ENCODE assay signal across 8 cellular contexts in genomic region chr12:47903151-47903611, GRCh38. TPM values are rescaled to one million over a fixed set of nuclear protein-coding genes. Genes with fewer than 3 reads are reported as not detected.
A peak's percentile ranks its signal among the peaks of the same experiment; 100 is the strongest.
DNase-seq lines count a peak whose midpoint lies in the region; ATAC-seq, FAIRE-seq and TF ChIP-seq lines count a peak whose summit lies in the region.

No MANE protein-coding gene starts in this region.

- no peak for TF ChIP-seq RAD21 in K562 (CRISPR knock-in tag; conservative IDR thresholded peaks at IDR 0.05 in 1 of 2, IDR thresholded peaks at IDR 0.05 in 1 of 2)

- CTCF ChIA-PET in K562 (lab: Yijun Ruan, JAX; ENCODE audit: low intra/inter-chr PET ratio), result no interaction called here

- H3K79me2 ChIP-seq in K562 (ENCODE audit: control insufficient read depth, insufficient read depth, low read length) (no peaks in the 10 kb centered on the region), parathyroid adenoma (peaks cover 64% of the 10 kb centered on the region)

- ATAC-seq in K562 (no peak), GM18511 (IDR thresholded peaks at IDR 0.05; ENCODE audit: unreplicated experiment) (no peak)

- no peak overlapping the region for H2AFZ ChIP-seq in K562 (ENCODE audit: low read depth, low read length)
- H2AFZ ChIP-seq in parathyroid adenoma, result no peak overlapping the region

- H3K4me3 ChIP-seq in K562, result no peak overlapping the region
- H3K4me3 ChIP-seq in parathyroid adenoma (ENCODE audit: low read depth, low read length), result peak overlapping the region; percentile 88

- H3K4me2 ChIP-seq in K562 (ENCODE audit: insufficient read depth, low read length), result no peak overlapping the region
- H3K4me2 ChIP-seq in parathyroid adenoma (ENCODE audit: low read length), result peak overlapping the region; percentile 92

- H3K9me1 ChIP-seq in K562 (ENCODE audit: control insufficient read depth, insufficient read depth, low read length), result no peaks in the 10 kb centered on the region

- H3K4me1 Mint-ChIP-seq in nephron progenitor cell, result peaks cover 14% of the 10 kb centered on the region

- TF ChIP-seq POLR2A in K562 (conservative IDR thresholded peaks at IDR 0.05), result no peak

- H3K27me3 Mint-ChIP-seq in nephron progenitor cell (ENCODE audit: low read depth, poor library complexity), result peaks cover 92% of the 10 kb centered on the region

- H3K9me3 ChIP-seq in K562 (replicated peaks; ENCODE audit: control insufficient read depth, insufficient read depth, low read depth, low read length) (no peaks in the 10 kb centered on the region), parathyroid adenoma (ENCODE audit: control insufficient read depth, low read length) (no peaks in the 10 kb centered on the region)

- intact Hi-C loops in K562 (cut with micrococcal nuclease), result no loop called here

- no peak overlapping the region for H3K27ac Mint-ChIP-seq in nephron progenitor cell

- no peak overlapping the region for H3K4me3 Mint-ChIP-seq in nephron progenitor cell

- H3K27me3 ChIP-seq in K562 (ENCODE audit: control insufficient read depth in 2 of 2, insufficient read depth in 2 of 2, low read length in 2 of 2) (peaks cover 24 to 32% of the 10 kb centered on the region in 2 experiments), parathyroid adenoma (ENCODE audit: control insufficient read depth, insufficient read depth, low read length) (no peaks in the 10 kb centered on the region)

- POLR2A ChIA-PET in K562 (lab: Yijun Ruan, JAX), result interaction anchor here (0.9 to 1.2 kb wide), 2 partner anchors 15 to 46 kb away, joined by 3 read pairs; no protein-coding TSS in a partner anchor

- TF ChIP-seq CTCF in K562 (IDR thresholded peaks at IDR 0.05 in 2 of 3, conservative IDR thresholded peaks at IDR 0.05 in 1 of 3; ENCODE audit: insufficient read depth in 2 of 3, low read depth in 1 of 3, low read length in 3 of 3) (no peak), parathyroid adenoma (IDR thresholded peaks at IDR 0.05) (no peak), nephron progenitor cell (IDR thresholded peaks at IDR 0.05) (no peak)

- H3K36me3 ChIP-seq in K562 (ENCODE audit: control insufficient read depth, insufficient read depth, low read length) (no peaks in the 10 kb centered on the region), parathyroid adenoma (ENCODE audit: control insufficient read depth, insufficient read depth, low read length) (no peaks in the 10 kb centered on the region)

- H3K9me3 Mint-ChIP-seq in nephron progenitor cell, result peaks cover 3% of the 10 kb centered on the region

- in situ Hi-C loops in KBM-7 (cut with MboI; ENCODE audit: low pct_unique_long_range_greater_than_20kb, low sequenced_read_pairs), result no loop called here
- in situ Hi-C loops in K562 (cut with MboI), result no loop called here

- 17% methylated on average over 3 of the region's 3 CpGs for WGBS in K562 (ENCODE audit: insufficient coverage, low coverage, missing lambda C conversion rate)

- H3K9ac ChIP-seq in K562 (ENCODE audit: insufficient read depth in 1 of 2, low read depth in 2 of 2, low read length in 2 of 2), result no peak overlapping the region
- peak overlapping the region; percentile 38 for H3K9ac ChIP-seq in parathyroid adenoma

- H4K20me1 ChIP-seq in K562 (replicated peaks; ENCODE audit: control insufficient read depth, insufficient read depth, low read length), result peaks cover 7% of the 10 kb centered on the region; the same call in 1 of the 2 replicates

- H3K4me1 ChIP-seq in K562 (replicated peaks in 1 of 2; ENCODE audit: control insufficient read depth in 2 of 2, insufficient read depth in 2 of 2, low read length in 2 of 2) (peaks cover 17 to 25% of the 10 kb centered on the region in 2 experiments), parathyroid adenoma (peaks cover 39% of the 10 kb centered on the region)

- H3K36me3 Mint-ChIP-seq in nephron progenitor cell (ENCODE audit: low read depth), result no peaks in the 10 kb centered on the region

- H3K27ac ChIP-seq in K562 (ENCODE audit: extremely low read depth, low read depth, low read length) (no peak overlapping the region), parathyroid adenoma (peak overlapping the region; percentile 96)

- DNase-seq in GDM1 (lab: John Stamatoyannopoulos, UW) (peak; percentile 18), KBM-7 (peak; percentile 30), K562 (ENCODE audit: extremely low read depth in 1 of 4, low spot score in 3 of 4) (peak in 2 of 4 experiments; percentile 16 to 51), pons (ENCODE audit: low spot score) (no peak), occipital lobe (lab: John Stamatoyannopoulos, UW) (no peak), nephron progenitor cell (no peak)

- BruUV-seq in K562 (replicated peaks; lab: Mats Ljungman, UMichigan), result no TSS peak

- peak; percentile 79 for FAIRE-seq in K562 (lab: Jason Lieb, UNC)

- TF ChIP-seq EP300 in K562 (IDR thresholded peaks at IDR 0.05; ENCODE audit: low read length), result no peak

TF ChIP-seq in K562, 482 proteins besides CTCF, POLR2A, EP300 and RAD21:
- TF ChIP-seq NFIC (IDR thresholded peaks at IDR 0.05), result peak; percentile 85
- TF ChIP-seq, protein P1, sequence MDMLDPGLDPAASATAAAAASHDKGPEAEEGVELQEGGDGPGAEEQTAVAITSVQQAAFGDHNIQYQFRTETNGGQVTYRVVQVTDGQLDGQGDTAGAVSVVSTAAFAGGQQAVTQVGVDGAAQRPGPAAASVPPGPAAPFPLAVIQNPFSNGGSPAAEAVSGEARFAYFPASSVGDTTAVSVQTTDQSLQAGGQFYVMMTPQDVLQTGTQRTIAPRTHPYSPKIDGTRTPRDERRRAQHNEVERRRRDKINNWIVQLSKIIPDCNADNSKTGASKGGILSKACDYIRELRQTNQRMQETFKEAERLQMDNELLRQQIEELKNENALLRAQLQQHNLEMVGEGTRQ (CRISPR knock-in tag; IDR thresholded peaks at IDR 0.05), result no peak

RNA-seq across cellular contexts. Expression of gene VDR, which starts 1.6 kb away (rescaled TPM):
- total RNA-seq in K562 (2011; cell fraction: chromatin; rRNA removed; ENCODE audit: low replicate concordance), result 2.1 and 5.2 TPM in 2 replicates
- 2.1 and 3.3 TPM in 2 replicates for total RNA-seq in K562 (2011; cell fraction: nucleolus; rRNA removed)
- 2.3 and 2.4 TPM in 2 replicates for total RNA-seq in K562 (2011; cell fraction: nucleoplasm; rRNA removed)
- total RNA-seq in K562 (2014; rRNA removed), result 2.2 and 2.7 TPM in 2 replicates
- total RNA-seq in K562 (2014; rRNA removed; fragmentation: Illumina TruSeq; extraction: Trizol), result 1.8 and 1.9 TPM in 2 replicates
- total RNA-seq in K562 (2015; rRNA removed; fragmentation: Illumina TruSeq; extraction: Trizol), result 1.2 TPM in 2 replicates
- 4.2 and 4.8 TPM in 2 replicates for total RNA-seq in K562 (2021)
- 1.1 and 2.4 TPM in 2 replicates for polyA plus RNA-seq in K562 (2011; rRNA removed)
- polyA plus RNA-seq in K562 (2011; cell fraction: cytosol; rRNA removed), result 0.78 and 3.6 TPM in 2 replicates
- polyA plus RNA-seq in K562 (2011; cell fraction: nucleus; rRNA removed), result 0.59 and 1.7 TPM in 2 replicates
- polyA plus RNA-seq in K562 (2012), result 2.8 and 5.2 TPM in 2 replicates
- polyA plus RNA-seq in K562 (2014; fragmentation: Illumina TruSeq; extraction: Trizol), result 4.0 and 4.3 TPM in 2 replicates
- polyA plus RNA-seq in K562 (2014; fragmentation: Nextera tagmentation; extraction: Ambion mirVana), result under 1 TPM; 0.61 to 0.62 TPM
- polyA plus RNA-seq in K562 (2014; rRNA removed), result 1.8 and 2.0 TPM in 2 replicates
- polyA minus RNA-seq in K562 (2011; rRNA and poly(A)+ RNA removed), result 1.7 and 5.0 TPM in 2 replicates
- polyA minus RNA-seq in K562 (2011; cell fraction: cytosol; rRNA and poly(A)+ RNA removed), result 1.5 and 3.2 TPM in 2 replicates
- 1.00 and 2.4 TPM in 2 replicates for polyA minus RNA-seq in K562 (2011; cell fraction: nucleus; rRNA and poly(A)+ RNA removed)
- not detected for total RNA-seq in occipital lobe

Comparison
In these comparisons a context has a peak if more than half of its experiments do, and no peak if none do; other contexts are left out.
1. DNase-seq: peak in GDM1 (single experiment) and KBM-7 (single experiment); none in pons (single experiment), occipital lobe (single experiment) and nephron progenitor cell (single experiment).